In the genomic region with DNA sequence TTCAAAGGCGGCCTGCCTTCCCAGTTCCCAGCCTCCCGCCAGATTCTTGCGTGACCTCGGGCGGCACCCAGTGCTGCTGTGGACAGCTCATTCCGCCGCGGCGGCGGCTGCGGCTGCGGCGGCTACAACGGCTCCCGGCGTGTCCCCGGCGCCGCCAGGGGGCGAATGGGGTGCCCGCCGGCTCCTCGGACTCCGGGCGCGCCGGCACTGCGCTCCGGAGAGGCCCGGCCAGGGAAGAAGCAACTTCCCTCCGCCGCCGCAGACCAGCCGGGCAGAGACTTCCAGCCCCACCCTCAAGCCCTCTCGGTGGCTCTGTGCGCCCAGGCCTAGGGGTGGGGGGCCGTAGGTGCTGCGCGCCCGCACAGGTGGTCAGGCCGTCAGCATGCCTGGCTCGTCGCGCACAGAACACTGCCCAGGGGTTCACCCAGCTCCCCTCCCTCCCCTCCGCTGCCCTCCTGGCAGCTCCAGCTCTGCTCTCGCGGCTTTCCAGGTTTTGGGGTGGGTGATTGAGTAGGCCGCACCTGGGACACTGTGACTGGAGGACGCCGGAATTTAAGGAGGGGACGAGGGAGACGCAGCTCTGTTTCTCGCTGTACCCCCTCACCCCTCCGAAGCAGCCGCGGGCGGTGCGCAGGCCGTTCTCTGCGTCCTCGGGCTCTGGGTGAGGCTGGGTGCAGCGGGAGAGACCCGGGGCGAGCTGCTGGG, we compare ENCODE assay signal across 8 cellular contexts. TPM values are rescaled to one million over a fixed set of nuclear protein-coding genes. Genes with fewer than 3 reads are reported as not detected.
DNase-seq lines count a peak whose midpoint lies in the region; ATAC-seq and TF ChIP-seq lines count a peak whose summit lies in the region.

No MANE protein-coding gene starts in this region.

- no peak for TF ChIP-seq EP300 in gastroesophageal sphincter (IDR thresholded peaks at IDR 0.05)

- H3K27me3 ChIP-seq in gastroesophageal sphincter (no peaks in the 10 kb centered on the region), neural progenitor cell (peaks cover 49% of the 10 kb centered on the region)

- no peaks in the 10 kb centered on the region for H3K79me2 ChIP-seq in neural progenitor cell (ENCODE audit: low read depth)

- peak overlapping the region in 2 of 4 donors; percentile 18 to 58 for H3K27ac ChIP-seq in gastroesophageal sphincter
- no peak overlapping the region for H3K27ac ChIP-seq in neural progenitor cell

- H3K4me3 Mint-ChIP-seq in neural progenitor cell, result peak overlapping the region; percentile 69

- TF ChIP-seq POLR2A in gastroesophageal sphincter (IDR thresholded peaks at IDR 0.05), result no peak

- peak overlapping the region; percentile 87 for H2AFZ ChIP-seq in neural progenitor cell (replicated peaks)

- H4K20me1 ChIP-seq in neural progenitor cell (ENCODE audit: low read depth), result peaks cover 42% of the 10 kb centered on the region

- H3F3A ChIP-seq in neural progenitor cell (ENCODE audit: low read depth), result no peaks in the 10 kb centered on the region

- peaks cover 12% of the 10 kb centered on the region for H3K4me1 Mint-ChIP-seq in neural progenitor cell

- peak; percentile 90 for ATAC-seq in gastroesophageal sphincter

- H3K9me3 ChIP-seq in gastroesophageal sphincter, result no peaks in the 10 kb centered on the region
- no peaks in the 10 kb centered on the region for H3K9me3 ChIP-seq in neural progenitor cell (ENCODE audit: low read depth)

- peak; percentile 85 for DNase-seq in CD1c-positive myeloid dendritic cell (ENCODE audit: extremely low spot score)
- peak; percentile 77 for DNase-seq in HCEC 1CT
- DNase-seq in OCI-M1 (lab: John Stamatoyannopoulos, UW), result peak; percentile 58
- DNase-seq in activated naive CD4-positive, alpha-beta T cell treated with Interleukin-2 at 50 U/mL for 16 hours, result peak; percentile 56
- peak; percentile 91 for DNase-seq in neural progenitor cell (ENCODE audit: low spot score)
- peak; percentile 55 for DNase-seq in stromal cell of bone marrow (ENCODE audit: low read depth)
- DNase-seq in NCI-H2107 (lab: John Stamatoyannopoulos, UW), result no peak

- no peaks in the 10 kb centered on the region for H3K9me3 Mint-ChIP-seq in neural progenitor cell

- peaks cover 0 to 45% (median 22%) of the 10 kb centered on the region in 3 donors for H3K4me1 ChIP-seq in gastroesophageal sphincter
- H3K4me1 ChIP-seq in neural progenitor cell, result peaks cover 6% of the 10 kb centered on the region

- TF ChIP-seq CTCF in gastroesophageal sphincter (IDR thresholded peaks at IDR 0.05), result peak in 3 of 4 experiments; percentile 79 to 92 (median 86)
- TF ChIP-seq CTCF in neural progenitor cell (IDR thresholded peaks at IDR 0.05), result peak; percentile 77

- no peaks in the 10 kb centered on the region for H3K36me3 Mint-ChIP-seq in neural progenitor cell

- H3K27ac Mint-ChIP-seq in neural progenitor cell, result no peak overlapping the region

- peaks cover 52% of the 10 kb centered on the region for H3K27me3 Mint-ChIP-seq in neural progenitor cell (ENCODE audit: insufficient read depth, low read depth)

- peak overlapping the region; percentile 97 for H3K4me2 ChIP-seq in neural progenitor cell

- no peak overlapping the region for H3K9ac ChIP-seq in neural progenitor cell

- no peaks in the 10 kb centered on the region for H3K36me3 ChIP-seq in gastroesophageal sphincter
- H3K36me3 ChIP-seq in neural progenitor cell, result no peaks in the 10 kb centered on the region

- H3K4me3 ChIP-seq in gastroesophageal sphincter, result peak overlapping the region; percentile 11 to 52
- H3K4me3 ChIP-seq in neural progenitor cell, result peak overlapping the region; percentile 62

- 2 to 27% methylated on average over 3 to 7 of the region's 64 CpGs for WGBS in gastroesophageal sphincter (ENCODE audit: low coverage in 1 of 2), 2 donors

RNA-seq across cellular contexts. Expression of a gene that starts 20.2 kb away (rescaled TPM):
- total RNA-seq in gastroesophageal sphincter, result 10 to 100 TPM; 26.0 to 36.6 (median 28.7) TPM
- 0.59 and 1.6 TPM in 2 replicates for total RNA-seq in neural progenitor cell (ENCODE audit: low replicate concordance)

RNA-seq across cellular contexts. Expression of a gene that starts 29.0 kb away (rescaled TPM):
- 100 to 1,000 TPM in 1 of 4 donors, 10 to 100 TPM in 3; 41.6 to 102 (median 62.3) TPM for total RNA-seq in gastroesophageal sphincter
- 8.9 and 19.8 TPM in 2 replicates for total RNA-seq in neural progenitor cell (ENCODE audit: low replicate concordance)

RNA-seq across cellular contexts. Expression of a gene that starts 32.1 kb away (rescaled TPM):
- total RNA-seq in gastroesophageal sphincter (10 to 100 TPM; 38.0 to 61.0 (median 49.1) TPM), neural progenitor cell (ENCODE audit: low replicate concordance) (2.5 and 2.6 TPM in 2 replicates)

Comparison
In these comparisons a context has a peak if more than half of its experiments do, and no peak if none do; other contexts are left out.
1. RNA of a gene that starts 20.2 kb away (total RNA-seq): 26.0 to 36.6 TPM in gastroesophageal sphincter; 0.59 to 1.6 TPM in neural progenitor cell; every median in the first group is over 10 times any median in the second.
2. RNA of a gene that starts 32.1 kb away (total RNA-seq): 38.0 to 61.0 TPM in gastroesophageal sphincter; 2.5 to 2.6 TPM in neural progenitor cell; every median in the first group is over 10 times any median in the second.